19 cellular contexts compared by ENCODE assay signal in genomic region chr6:85110943-85111342, GRCh38.
"Had no signal": no experiment of that assay in that cellular context is flagged by ENCODE, and none has a peak within 500 bp of the region (broad histone marks: within the 10 kb centered on the region; RNA-seq: fewer than 3 reads in every experiment).

No MANE protein-coding gene starts in this region.

- H3K4me3 Mint-ChIP-seq: dendritic cell treated with granulocyte-macrophage colony-stimulating factor and Interleukin-4, amounts not matched to agents 40 ng/mL and 50 ng/mL, for 4 days; effector memory CD8-positive, alpha-beta T cell; naive thymus-derived CD8-positive, alpha-beta T cell; neural crest cell; stimulated activated naive B cell treated with anti-CD40 and anti-IgM and Interleukin-4, amounts not matched to agents 10 μg/mL and 1 μg/mL and 100 μg/mL, for 72 hours; stimulated activated naive CD8-positive, alpha-beta T cell treated with anti-CD3 and anti-CD28 coated beads, Interleukin-15, amount 100 ng/mL, for 72 hours had no signal

- H3K4me3 ChIP-seq: esophagus squamous epithelium, gastroesophageal sphincter, mucosa of descending colon, pancreas, psoas muscle, testis had no signal

- H3K27ac ChIP-seq: esophagus squamous epithelium, gastroesophageal sphincter, pancreas, psoas muscle, testis had no signal

- H3K9me3 ChIP-seq: esophagus squamous epithelium, gastroesophageal sphincter, mucosa of descending colon, pancreas, psoas muscle, testis had no signal

- H3K4me1 Mint-ChIP-seq: naive thymus-derived CD8-positive, alpha-beta T cell; stimulated activated naive B cell treated with anti-CD40 and anti-IgM and Interleukin-4, amounts not matched to agents 10 μg/mL and 1 μg/mL and 100 μg/mL, for 72 hours; stimulated activated naive CD8-positive, alpha-beta T cell treated with anti-CD3 and anti-CD28 coated beads, Interleukin-15, amount 100 ng/mL, for 72 hours had no signal

- H3K27me3 Mint-ChIP-seq: dendritic cell treated with granulocyte-macrophage colony-stimulating factor and Interleukin-4, amounts not matched to agents 40 ng/mL and 50 ng/mL, for 4 days; effector memory CD8-positive, alpha-beta T cell; stimulated activated naive B cell treated with anti-CD40 and anti-IgM and Interleukin-4, amounts not matched to agents 10 μg/mL and 1 μg/mL and 100 μg/mL, for 72 hours; stimulated activated naive CD8-positive, alpha-beta T cell treated with anti-CD3 and anti-CD28 coated beads, Interleukin-15, amount 100 ng/mL, for 72 hours had no signal

- H3K27ac Mint-ChIP-seq: dendritic cell treated with granulocyte-macrophage colony-stimulating factor and Interleukin-4, amounts not matched to agents 40 ng/mL and 50 ng/mL, for 4 days; effector memory CD8-positive, alpha-beta T cell; naive thymus-derived CD8-positive, alpha-beta T cell; stimulated activated naive B cell treated with anti-CD40 and anti-IgM and Interleukin-4, amounts not matched to agents 10 μg/mL and 1 μg/mL and 100 μg/mL, for 72 hours; stimulated activated naive CD8-positive, alpha-beta T cell treated with anti-CD3 and anti-CD28 coated beads, Interleukin-15, amount 100 ng/mL, for 72 hours had no signal

- H3K4me1 ChIP-seq: esophagus squamous epithelium, pancreas, psoas muscle, testis had no signal

- ATAC-seq: effector memory CD8-positive, alpha-beta T cell; gastroesophageal sphincter; left lobe of liver; mucosa of descending colon; naive thymus-derived CD8-positive, alpha-beta T cell; pancreas; psoas muscle; stimulated activated naive B cell treated with anti-CD40 and anti-IgM and Interleukin-4, amounts not matched to agents 10 μg/mL and 1 μg/mL and 100 μg/mL, for 72 hours; stimulated activated naive CD8-positive, alpha-beta T cell treated with anti-CD3 and anti-CD28 coated beads, Interleukin-15, amount 100 ng/mL, for 72 hours had no signal

- H3K36me3 Mint-ChIP-seq: naive thymus-derived CD8-positive, alpha-beta T cell; stimulated activated naive B cell treated with anti-CD40 and anti-IgM and Interleukin-4, amounts not matched to agents 10 μg/mL and 1 μg/mL and 100 μg/mL, for 72 hours had no signal

- H3K36me3 ChIP-seq: esophagus squamous epithelium, gastroesophageal sphincter, pancreas had no signal

- H3K27me3 ChIP-seq: esophagus squamous epithelium, gastroesophageal sphincter, pancreas, testis had no signal

- H3K9me3 Mint-ChIP-seq: neural crest cell; stimulated activated naive CD8-positive, alpha-beta T cell treated with anti-CD3 and anti-CD28 coated beads, Interleukin-15, amount 100 ng/mL, for 72 hours had no signal

- DNase-seq: effector memory CD8-positive, alpha-beta T cell; esophagus squamous epithelium; foreskin fibroblast; glutamatergic neuron; mucosa of descending colon; naive thymus-derived CD8-positive, alpha-beta T cell; nucleus accumbens; pancreas; psoas muscle; stimulated activated CD4-positive, alpha-beta T cell treated with anti-CD3 and anti-CD28 coated beads, Interleukin-2, amount 100 ng/mL, for 24 hours; stimulated activated CD4-positive, alpha-beta T cell treated with anti-CD3 and anti-CD28 coated beads, Interleukin-4, amount 100 ng/mL, for 4 hours; stimulated activated naive B cell treated with anti-CD40 and anti-IgM and Interleukin-4, amounts not matched to agents 10 μg/mL and 1 μg/mL and 100 μg/mL, for 72 hours; stimulated activated naive CD8-positive, alpha-beta T cell treated with anti-CD3 and anti-CD28 coated beads, Interleukin-15, amount 100 ng/mL, for 72 hours; testis; trophoblast cell had no signal
